15 cellular contexts compared by ENCODE assay signal in the genomic region with DNA sequence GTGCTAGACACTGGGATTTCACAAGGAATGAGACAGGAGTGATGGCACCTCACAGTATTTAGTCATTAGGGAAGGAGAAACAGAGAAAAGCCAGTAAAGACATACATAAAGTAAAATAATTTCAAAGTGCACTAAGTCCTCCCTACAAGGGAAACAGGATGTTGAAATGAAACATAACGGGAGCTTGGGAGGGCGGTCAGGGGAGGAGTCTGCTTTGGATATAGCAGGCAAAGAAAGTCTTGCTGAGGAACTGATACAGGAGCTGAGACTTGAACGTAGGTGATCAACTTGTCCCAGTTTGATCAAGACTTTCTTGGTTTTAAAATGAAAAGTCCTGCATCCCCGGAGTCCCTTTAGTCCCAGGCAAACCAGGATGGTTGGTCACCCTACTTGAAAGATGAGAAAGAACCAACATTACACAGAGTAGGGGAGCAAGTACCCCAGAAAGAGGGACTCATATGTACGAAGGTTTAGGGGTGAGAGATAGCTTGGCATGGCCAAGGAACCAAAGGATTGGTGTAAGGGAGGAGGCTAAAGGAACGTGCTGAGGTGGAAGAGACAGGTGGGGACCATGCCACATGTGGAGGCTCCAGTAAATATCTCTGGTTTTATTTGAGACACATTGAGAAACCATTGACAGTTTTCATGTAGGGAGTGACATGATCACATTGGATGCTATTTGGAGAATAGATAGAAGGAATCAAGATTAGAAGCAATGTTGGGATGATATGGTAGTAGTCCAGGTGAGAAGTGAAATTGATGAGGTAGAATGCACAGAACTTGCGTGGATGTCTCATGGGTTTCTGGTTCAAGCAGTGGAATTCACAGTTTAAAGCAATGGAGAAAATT. TPM values are rescaled to one million over a fixed set of nuclear protein-coding genes. Genes with fewer than 3 reads are reported as not detected.
DNase-seq lines count a peak whose midpoint lies in the region; ATAC-seq and TF ChIP-seq lines count a peak whose summit lies in the region.
"Had no signal": no experiment of that assay in that cellular context is flagged by ENCODE, and none has a peak within 500 bp of the region (broad histone marks: within the 10 kb centered on the region; RNA-seq: fewer than 3 reads in every experiment).

No MANE protein-coding gene starts in this region.

- intact Hi-C loops in OCI-LY7 (cut with micrococcal nuclease; ENCODE audit: unreplicated experiment) (no loop called here), right lobe of liver (cut with DNase I) (loop anchor here in 1 of 2 donors (10.0 kb wide), 1 partner anchor 74 kb away; a partner anchor contains a TSS), PC-9 (cut with micrococcal nuclease; ENCODE audit: unreplicated experiment) (no loop called here)

- in situ Hi-C loops in GM18951 (cut with MboI; ENCODE audit: low sequenced_read_pairs, unreplicated experiment): loop anchor here (5.0 kb wide), 1 partner anchor 81 kb away; no protein-coding TSS in a partner anchor

- peak; percentile 80 for DNase-seq in CD1c-positive myeloid dendritic cell (ENCODE audit: extremely low spot score)
- no peak for DNase-seq in OCI-LY7 (ENCODE audit: low spot score)
- DNase-seq in fibroblast of peridontal ligament (ENCODE audit: extremely low read depth): peak; percentile 32
- no peak for DNase-seq in right lobe of liver
- DNase-seq in pons (ENCODE audit: low spot score): no peak
- no peak for DNase-seq in PC-9
- no peak for DNase-seq in activated CD4-positive, alpha-beta T cell treated with anti-CD3 and anti-CD28 coated beads, Interleukin-2, amount 50 U/mL, for 1 hour
- DNase-seq: activated CD4-positive, alpha-beta memory T cell treated with anti-CD3 and anti-CD28 coated beads, Interleukin-2, amount 10 ng/mL, durations not matched to agents 7 days and 5 days; activated effector memory CD4-positive, alpha-beta T cell treated with anti-CD3 and anti-CD28 coated beads, Interleukin-2, amount 50 U/mL, for 16 hours; DMS53; effector memory CD4-positive, alpha-beta T cell; MG63; NCI-H446 treated with DMSO at 0.1 percent for 48 hours; transverse colon had no signal

- H3K9me3 ChIP-seq in OCI-LY7 (ENCODE audit: low read length) (peaks cover 6% of the 10 kb centered on the region; the same call in 1 of the 2 replicates), right lobe of liver (no peaks in the 10 kb centered on the region), PC-9 (ENCODE audit: insufficient read depth, low read depth) (no peaks in the 10 kb centered on the region)
- H3K9me3 ChIP-seq: MG63, transverse colon had no signal

- H3K27ac ChIP-seq in OCI-LY7 (ENCODE audit: low read depth, low read length, poor library complexity, severe bottlenecking) (peak overlapping the region; percentile 15), right lobe of liver (no peak overlapping the region), PC-9 (no peak overlapping the region)
- H3K27ac ChIP-seq: transverse colon had no signal

- ATAC-seq in right lobe of liver: no peak

- no peak overlapping the region for H3K4me3 ChIP-seq in OCI-LY7 (ENCODE audit: low read depth, low read length, poor library complexity, severe bottlenecking)
- no peak overlapping the region for H3K4me3 ChIP-seq in right lobe of liver
- H3K4me3 ChIP-seq in PC-9: no peak overlapping the region
- H3K4me3 ChIP-seq: MG63, transverse colon had no signal

- WGBS in right lobe of liver (ENCODE audit: insufficient coverage, low coverage, low lambda C conversion rate, missing lambda C conversion rate): 62% methylated on average over 6 of the region's 7 CpGs

- no peak for TF ChIP-seq CTCF in OCI-LY7 (conservative IDR thresholded peaks at IDR 0.05; ENCODE audit: low read length)
- no peak for TF ChIP-seq CTCF in right lobe of liver (IDR thresholded peaks at IDR 0.05)
- no peak for TF ChIP-seq CTCF in PC-9 (conservative IDR thresholded peaks at IDR 0.05)

- TF ChIP-seq POLR2A in GM18951 (IDR thresholded peaks at IDR 0.05; ENCODE audit: extremely low read depth, insufficient read depth, insufficient read length) (peak; percentile 34), right lobe of liver (IDR thresholded peaks at IDR 0.05) (no peak)

- POLR2A ChIA-PET in OCI-LY7 (lab: Charles Lee): interaction anchor here (0.6 to 4.5 kb wide), 8 partner anchors 10 to 1085 kb away, joined by 3 to 39 read pairs (median 4); no protein-coding TSS in a partner anchor
- POLR2A ChIA-PET in PC-9 (lab: Charles Lee; ENCODE audit: unreplicated experiment): no interaction called here

- no peaks in the 10 kb centered on the region; the same call in 1 of the 2 replicates for H3K36me3 ChIP-seq in OCI-LY7 (ENCODE audit: insufficient read depth, low read length)
- H3K36me3 ChIP-seq in right lobe of liver: no peaks in the 10 kb centered on the region
- no peaks in the 10 kb centered on the region for H3K36me3 ChIP-seq in PC-9 (ENCODE audit: low read depth)
- H3K36me3 ChIP-seq: MG63, transverse colon had no signal

- CTCF ChIA-PET in OCI-LY7 (lab: Charles Lee; ENCODE audit: unreplicated experiment): interaction anchor here (0.9 kb wide), 1 partner anchor 10 kb away, joined by 3 read pairs; no protein-coding TSS in a partner anchor
- CTCF ChIA-PET in PC-9 (lab: Charles Lee): no interaction called here

- peak overlapping the region; percentile 76; the same call in 1 of the 2 replicates for H2AFZ ChIP-seq in OCI-LY7 (ENCODE audit: low read length)
- H2AFZ ChIP-seq in PC-9: no peak overlapping the region

- H3K27me3 ChIP-seq in right lobe of liver: no peaks in the 10 kb centered on the region
- H3K27me3 ChIP-seq in PC-9 (ENCODE audit: insufficient read depth, low read depth): no peaks in the 10 kb centered on the region
- H3K27me3 ChIP-seq: transverse colon had no signal

- H3K4me1 ChIP-seq in OCI-LY7 (ENCODE audit: insufficient read depth, low read length, poor library complexity, severe bottlenecking) (peaks cover 67% of the 10 kb centered on the region), right lobe of liver (peaks cover 0 to 25% (median 10%) of the 10 kb centered on the region in 4 donors), PC-9 (replicated peaks; ENCODE audit: insufficient read depth) (no peaks in the 10 kb centered on the region)

- no peaks in the 10 kb centered on the region for H4K20me1 ChIP-seq in OCI-LY7 (ENCODE audit: insufficient read depth, low read length)
- no peaks in the 10 kb centered on the region for H4K20me1 ChIP-seq in PC-9 (ENCODE audit: insufficient read depth)

- H3K4me2 ChIP-seq in OCI-LY7 (ENCODE audit: low read length) (peak overlapping the region; percentile 45), PC-9 (no peak overlapping the region)

- H3K9me2 ChIP-seq in OCI-LY7 (ENCODE audit: insufficient read depth, low read length) (no peaks in the 10 kb centered on the region), PC-9 (ENCODE audit: insufficient read depth) (no peaks in the 10 kb centered on the region)

- H3K79me2 ChIP-seq in OCI-LY7 (ENCODE audit: insufficient read depth, low read depth, low read length): no peaks in the 10 kb centered on the region
- H3K79me2 ChIP-seq in PC-9 (ENCODE audit: low read depth): no peaks in the 10 kb centered on the region

- no TSS peak for BruUV-seq in OCI-LY7 (replicated peaks; lab: Mats Ljungman, UMichigan)
- no TSS peak for BruUV-seq in PC-9 (replicated peaks; lab: Mats Ljungman, UMichigan)

- H3F3A ChIP-seq in PC-9 (ENCODE audit: insufficient read depth, low read depth): no peaks in the 10 kb centered on the region

RNA-seq across cellular contexts. Expression of a gene that starts 28.4 kb away (rescaled TPM):
- 1.5 and 1.8 TPM in 2 replicates for total RNA-seq in OCI-LY7 (2014; rRNA removed; shearing (Covaris generic))
- total RNA-seq in OCI-LY7 (2022): 6.8 and 8.5 TPM in 2 replicates
- total RNA-seq in right lobe of liver: 1 to 10 TPM in 4 of 6 experiments, under 1 TPM in 2; 0.82 to 1.5 (median 1.2) TPM
- total RNA-seq in PC-9 (2021): 1.2 and 1.6 TPM in 2 replicates

RNA-seq across cellular contexts. Expression of a gene that starts 28.7 kb away (rescaled TPM):
- 6.1 and 8.8 TPM in 2 replicates for total RNA-seq in OCI-LY7 (2014; rRNA removed; shearing (Covaris generic))
- total RNA-seq in OCI-LY7 (2022) (6.8 and 7.6 TPM in 2 replicates), right lobe of liver (1 to 10 TPM; 1.3 to 2.3 (median 1.9) TPM), PC-9 (2021) (3.9 and 4.5 TPM in 2 replicates)

Comparison
In these comparisons a context has a peak if more than half of its experiments do, and no peak if none do; other contexts are left out.
1. DNase-seq: peak in CD1c-positive myeloid dendritic cell (single experiment) and fibroblast of peridontal ligament (single experiment); none in OCI-LY7 (single experiment), right lobe of liver (0 of 3), pons (single experiment), PC-9 (0 of 2) and activated CD4-positive, alpha-beta T cell treated with anti-CD3 and anti-CD28 coated beads, Interleukin-2, amount 50 U/mL, for 1 hour (single experiment).